In the genomic region with DNA sequence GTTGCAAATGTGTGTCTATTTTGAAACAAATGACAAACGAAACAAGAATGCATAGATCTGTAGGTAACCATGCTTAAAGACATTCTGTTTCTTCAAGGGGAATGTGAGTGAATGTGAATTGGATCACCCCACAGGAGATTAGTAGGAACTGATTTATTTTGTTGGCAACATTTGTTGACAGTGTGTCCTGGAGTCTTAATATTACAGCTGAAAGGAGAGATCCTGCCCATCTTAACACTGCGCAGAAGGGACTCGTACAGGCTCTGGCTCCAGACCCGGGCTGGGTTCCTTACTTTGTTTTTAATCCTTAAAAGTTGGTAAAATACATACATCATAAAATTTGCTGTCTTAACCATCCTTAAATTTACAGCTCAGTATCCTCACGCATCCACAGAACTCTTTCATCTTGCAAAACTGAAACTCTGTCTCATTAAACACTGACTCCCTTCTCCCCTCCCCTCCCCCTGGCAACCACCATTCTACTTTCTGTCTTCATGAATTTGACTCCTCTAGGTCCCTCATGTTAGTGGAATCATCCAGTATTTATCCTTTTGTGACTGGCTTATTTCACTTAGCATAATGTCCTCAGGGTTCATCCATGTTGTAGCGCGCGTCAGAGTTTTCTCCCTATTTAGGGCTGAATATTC, we compare ENCODE assay signal across 17 cellular contexts.
DNase-seq lines count a peak whose midpoint lies in the region; ATAC-seq, FAIRE-seq and TF ChIP-seq lines count a peak whose summit lies in the region.
"Had no signal": no experiment of that assay in that cellular context is flagged by ENCODE, and none has a peak within 500 bp of the region (broad histone marks: within the 10 kb centered on the region; RNA-seq: fewer than 3 reads in every experiment).

No MANE protein-coding gene starts in this region.

- peak overlapping the region in 2 of 7 donors; percentile 22 to 45 for H3K27ac Mint-ChIP-seq in CD14-positive monocyte
- H3K27ac Mint-ChIP-seq in mesothelial cell of epicardium, result no peak overlapping the region
- H3K27ac Mint-ChIP-seq: natural killer cell treated with Interleukin-12 subunit alpha and Interleukin-12 subunit beta and Interleukin-15 and Interleukin-18, amount 100 ng/mL, for 72 hours had no signal

- FAIRE-seq in HTR-8/SVneo (lab: Jason Lieb, UNC) (no peak), K562 (lab: Jason Lieb, UNC) (no peak)
- FAIRE-seq: GM12891 had no signal

- no peak for TF ChIP-seq POLR2A in K562 (conservative IDR thresholded peaks at IDR 0.05)

- H3K9me3 ChIP-seq in K562 (replicated peaks; ENCODE audit: control insufficient read depth, insufficient read depth, low read depth, low read length) (no peaks in the 10 kb centered on the region), osteoblast (ENCODE audit: low read depth, low read length) (no peaks in the 10 kb centered on the region)
- H3K9me3 ChIP-seq: SJCRH30, tibial nerve had no signal

- H3K9me3 Mint-ChIP-seq in CD14-positive monocyte, result no peaks in the 10 kb centered on the region
- no peaks in the 10 kb centered on the region for H3K9me3 Mint-ChIP-seq in mesothelial cell of epicardium
- H3K9me3 Mint-ChIP-seq: dendritic cell treated with granulocyte-macrophage colony-stimulating factor and Interleukin-4, amounts not matched to agents 40 ng/mL and 50 ng/mL, for 4 days; natural killer cell treated with Interleukin-12 subunit alpha and Interleukin-12 subunit beta and Interleukin-15 and Interleukin-18, amount 100 ng/mL, for 72 hours had no signal

- H4K20me1 ChIP-seq in K562 (replicated peaks; ENCODE audit: control insufficient read depth, insufficient read depth, low read length) (no peaks in the 10 kb centered on the region; the same call in 1 of the 2 replicates), osteoblast (ENCODE audit: insufficient read depth, low read length) (peaks cover 73% of the 10 kb centered on the region)

- H2AFZ ChIP-seq in K562 (ENCODE audit: low read depth, low read length), result no peak overlapping the region
- no peak overlapping the region for H2AFZ ChIP-seq in osteoblast (ENCODE audit: low read length)

- H3K4me2 ChIP-seq in K562 (ENCODE audit: insufficient read depth, low read length) (peak overlapping the region; percentile 67; the same call in 1 of the 2 replicates), osteoblast (ENCODE audit: insufficient read depth, low read length) (peak overlapping the region; percentile 61)

- intact Hi-C loops in K562 (cut with micrococcal nuclease), result loop anchor here (5.0 kb wide), 1 partner anchor 46 kb away; no protein-coding TSS in a partner anchor
- intact Hi-C loops in CD14-positive monocyte (cut with micrococcal nuclease), result no loop called here

- ATAC-seq in K562 (no peak), GM19452 (IDR thresholded peaks at IDR 0.05; ENCODE audit: unreplicated experiment) (no peak)
- ATAC-seq: HCT116 had no signal

- BruUV-seq in K562 (replicated peaks; lab: Mats Ljungman, UMichigan), result no TSS peak

- DNase-seq in NCI-H82 (lab: John Stamatoyannopoulos, UW), result peak; percentile 19
- DNase-seq in NCI-H82 treated with DMSO at 0.1 percent for 48 hours (lab: John Stamatoyannopoulos, UW; ENCODE audit: unreplicated experiment), result no peak
- DNase-seq in HTR-8/SVneo (ENCODE audit: insufficient read length, low spot score), result peak; percentile 25
- no peak for DNase-seq in K562 (ENCODE audit: extremely low read depth in 1 of 4, low spot score in 3 of 4)
- DNase-seq in osteoblast (ENCODE audit: insufficient read length, low spot score, missing footprints), result peak; percentile 83
- no peak for DNase-seq in CD14-positive monocyte (ENCODE audit: low spot score)
- DNase-seq in mesothelial cell of epicardium (ENCODE audit: low spot score in 2 of 2, unreplicated experiment in 2 of 2), result no peak
- DNase-seq: activated naive CD4-positive, alpha-beta T cell treated with Interleukin-2 at 50 U/mL for 16 hours; NCI-H774 had no signal

- in situ Hi-C loops in K562 (cut with MboI), result no loop called here

- H3K36me3 ChIP-seq in K562 (ENCODE audit: control insufficient read depth, insufficient read depth, low read length) (peaks cover 17% of the 10 kb centered on the region; the same call in 2 of the 3 replicates), osteoblast (ENCODE audit: insufficient read depth, low read length) (peaks cover 4% of the 10 kb centered on the region)
- H3K36me3 ChIP-seq: SJCRH30, tibial nerve had no signal

- H3K27me3 Mint-ChIP-seq in CD14-positive monocyte (ENCODE audit: low read depth in 3 of 3) (peaks cover 0 to 2% (median 0%) of the 10 kb centered on the region in 3 donors), mesothelial cell of epicardium (ENCODE audit: low read depth) (no peaks in the 10 kb centered on the region)
- H3K27me3 Mint-ChIP-seq: dendritic cell treated with granulocyte-macrophage colony-stimulating factor and Interleukin-4, amounts not matched to agents 40 ng/mL and 50 ng/mL, for 4 days; natural killer cell treated with Interleukin-12 subunit alpha and Interleukin-12 subunit beta and Interleukin-15 and Interleukin-18, amount 100 ng/mL, for 72 hours had no signal

- 0 out of 4 replicates have a peak overlapping the region, but pooled peaks of 1 of the 2 experiments have one; percentile 23 for H3K9ac ChIP-seq in K562 (ENCODE audit: insufficient read depth in 1 of 2, low read depth in 2 of 2, low read length in 2 of 2)

- CTCF ChIA-PET in K562 (lab: Yijun Ruan, JAX; ENCODE audit: low intra/inter-chr PET ratio), result no interaction called here

- TF ChIP-seq RAD21 in K562 (CRISPR knock-in tag; conservative IDR thresholded peaks at IDR 0.05 in 1 of 2, IDR thresholded peaks at IDR 0.05 in 1 of 2), result no peak

- WGBS in K562 (ENCODE audit: insufficient coverage, low coverage, missing lambda C conversion rate), result 88% methylated on average over 8 of the region's 8 CpGs

- peaks cover 51% of the 10 kb centered on the region for H3K4me1 Mint-ChIP-seq in CD14-positive monocyte
- peaks cover 32% of the 10 kb centered on the region for H3K4me1 Mint-ChIP-seq in mesothelial cell of epicardium

- H3K79me2 ChIP-seq in K562 (ENCODE audit: control insufficient read depth, insufficient read depth, low read length) (peaks cover 96% of the 10 kb centered on the region), osteoblast (ENCODE audit: insufficient read depth, low read length) (peaks cover 99% of the 10 kb centered on the region)

- no peak overlapping the region for H3K4me3 Mint-ChIP-seq in CD14-positive monocyte
- H3K4me3 Mint-ChIP-seq in mesothelial cell of epicardium, result no peak overlapping the region
- H3K4me3 Mint-ChIP-seq: dendritic cell treated with granulocyte-macrophage colony-stimulating factor and Interleukin-4, amounts not matched to agents 40 ng/mL and 50 ng/mL, for 4 days; natural killer cell treated with Interleukin-12 subunit alpha and Interleukin-12 subunit beta and Interleukin-15 and Interleukin-18, amount 100 ng/mL, for 72 hours had no signal

- POLR2A ChIA-PET in K562 (lab: Yijun Ruan, JAX), result interaction anchor here (0.7 to 2.8 kb wide), 3 partner anchors 12 to 1719 kb away, joined by 3 to 12 read pairs (median 4); no protein-coding TSS in a partner anchor

- no peaks in the 10 kb centered on the region for H3K27me3 ChIP-seq in K562 (ENCODE audit: control insufficient read depth in 2 of 2, insufficient read depth in 2 of 2, low read length in 2 of 2)
- H3K27me3 ChIP-seq in osteoblast (ENCODE audit: insufficient read depth, low read length), result no peaks in the 10 kb centered on the region
- H3K27me3 ChIP-seq: SJCRH30, tibial nerve had no signal

- H3K4me1 ChIP-seq in K562 (replicated peaks in 1 of 2; ENCODE audit: control insufficient read depth in 2 of 2, insufficient read depth in 2 of 2, low read length in 2 of 2), result peaks cover 81 to 84% of the 10 kb centered on the region in 2 experiments
- peaks cover 22% of the 10 kb centered on the region for H3K4me1 ChIP-seq in osteoblast (ENCODE audit: insufficient read depth, low read length)

- no peak for TF ChIP-seq EP300 in K562 (IDR thresholded peaks at IDR 0.05; ENCODE audit: low read length)

- H3K27ac ChIP-seq in K562 (ENCODE audit: extremely low read depth, low read depth, low read length) (no peak overlapping the region; the same call in 2 of the 3 replicates), osteoblast (ENCODE audit: low read depth, low read length) (peak overlapping the region; percentile 87)
- H3K27ac ChIP-seq: 22Rv1, SJCRH30 had no signal

- H3K4me3 ChIP-seq in K562, result no peak overlapping the region
- H3K4me3 ChIP-seq in osteoblast (ENCODE audit: insufficient read depth, low read length), result no peak overlapping the region
- H3K4me3 ChIP-seq: SJCRH30, tibial nerve had no signal

- H3K9me1 ChIP-seq in K562 (ENCODE audit: control insufficient read depth, insufficient read depth, low read length), result peaks cover 3% of the 10 kb centered on the region

- H3K36me3 Mint-ChIP-seq in CD14-positive monocyte (peaks cover 20 to 32% of the 10 kb centered on the region in 2 donors), mesothelial cell of epicardium (no peaks in the 10 kb centered on the region)
- H3K36me3 Mint-ChIP-seq: natural killer cell treated with Interleukin-12 subunit alpha and Interleukin-12 subunit beta and Interleukin-15 and Interleukin-18, amount 100 ng/mL, for 72 hours had no signal

- TF ChIP-seq CTCF in K562 (IDR thresholded peaks at IDR 0.05 in 2 of 3, conservative IDR thresholded peaks at IDR 0.05 in 1 of 3; ENCODE audit: insufficient read depth in 2 of 3, low read depth in 1 of 3, low read length in 3 of 3) (no peak), osteoblast (IDR thresholded peaks at IDR 0.05; ENCODE audit: extremely low read depth, low read depth, low read length) (no peak), CD14-positive monocyte (IDR thresholded peaks at IDR 0.05) (no peak), mesothelial cell of epicardium (IDR thresholded peaks at IDR 0.05; ENCODE audit: unreplicated experiment) (no peak)

TF ChIP-seq in K562, 482 proteins besides CTCF, POLR2A, EP300 and RAD21:
- no peak for TF ChIP-seq EHMT2 (IDR thresholded peaks at IDR 0.05)

Comparison
In these comparisons a context has a peak if more than half of its experiments do, and no peak if none do; other contexts are left out.
1. DNase-seq: peak in NCI-H82 (single experiment), HTR-8/SVneo (single experiment) and osteoblast (single experiment); none in NCI-H82 treated with DMSO at 0.1 percent for 48 hours (single experiment), K562 (0 of 4), CD14-positive monocyte (single experiment) and mesothelial cell of epicardium (0 of 2).